ENCODE assay signal across 8 cellular contexts in genomic region chr12:51048601-51049369, GRCh38. TPM values are rescaled to one million over a fixed set of nuclear protein-coding genes. Genes with fewer than 3 reads are reported as not detected.
DNase-seq lines count a peak whose midpoint lies in the region; ATAC-seq, FAIRE-seq and TF ChIP-seq lines count a peak whose summit lies in the region.

No MANE protein-coding gene starts in this region.

- peaks cover 7% of the 10 kb centered on the region; the same call in 1 of the 2 replicates for H3K36me3 ChIP-seq in SU-DHL-6 (ENCODE audit: low read length)
- H3K36me3 ChIP-seq in esophagus muscularis mucosa = peaks cover 13 to 38% (median 18%) of the 10 kb centered on the region in 4 donors
- peaks cover 0 to 10% (median 8%) of the 10 kb centered on the region in 3 donors for H3K36me3 ChIP-seq in pancreas

- peak overlapping the region; percentile 85 for H3K9ac ChIP-seq in SU-DHL-6 (ENCODE audit: low read length)

- no peaks in the 10 kb centered on the region for H4K20me1 ChIP-seq in SU-DHL-6 (ENCODE audit: low read depth, low read length)

- H3K9me3 ChIP-seq in SU-DHL-6 (ENCODE audit: insufficient read depth, low read length) (no peaks in the 10 kb centered on the region), esophagus muscularis mucosa (no peaks in the 10 kb centered on the region), pancreas (no peaks in the 10 kb centered on the region)

- no peak for TF ChIP-seq EP300 in esophagus muscularis mucosa (IDR thresholded peaks at IDR 0.05)

- ATAC-seq in pancreas (peak in 1 of 4 donors; percentile 4), HG03175 (IDR thresholded peaks at IDR 0.05; ENCODE audit: unreplicated experiment) (no peak)

- H3K9me2 ChIP-seq in SU-DHL-6 (replicated peaks; ENCODE audit: insufficient read depth, low read length) = no peaks in the 10 kb centered on the region

- H3K27ac ChIP-seq in SU-DHL-6 (ENCODE audit: low read depth, low read length) (peak overlapping the region; percentile 51), esophagus muscularis mucosa (replicated peaks in 1 of 4) (peak overlapping the region; percentile 91 to 97 (median 93)), pancreas (peak overlapping the region; percentile 88 to 95 (median 94))

- peak overlapping the region; percentile 56 for H2AFZ ChIP-seq in SU-DHL-6 (ENCODE audit: low read depth, low read length, severe bottlenecking)

- intact Hi-C loops in esophagus muscularis mucosa (cut with DNase I) (loop anchor here (5.0 kb wide), 1 partner anchor 189 kb away; the partner anchor contains the start of gene DAZAP2), pancreas (cut with DNase I) (loop anchor here in 1 of 3 donors (10.0 kb wide), 1 partner anchor 296 kb away; the partner anchor contains the start of gene CELA1)

- TF ChIP-seq POLR2A in esophagus muscularis mucosa (IDR thresholded peaks at IDR 0.05; ENCODE audit: low read depth) = no peak

- WGBS in esophagus muscularis mucosa = 36% methylated on average over 18 of the region's 18 CpGs
- WGBS in pancreas, 2 donors = 11 to 13% methylated on average over 18 of the region's 18 CpGs

- TF ChIP-seq CTCF in SU-DHL-6 (IDR thresholded peaks at IDR 0.05; ENCODE audit: insufficient read depth, low read length, poor library complexity, severe bottlenecking) (no peak), esophagus muscularis mucosa (IDR thresholded peaks at IDR 0.05) (no peak), pancreas (IDR thresholded peaks at IDR 0.05) (no peak)

- H3K4me3 ChIP-seq in SU-DHL-6 (ENCODE audit: insufficient read depth, low read length, poor library complexity, severe bottlenecking) (peak overlapping the region; percentile 78), esophagus muscularis mucosa (peak overlapping the region; percentile 64 to 78 (median 76)), pancreas (peak overlapping the region; percentile 79 to 91 (median 80))

- peak overlapping the region; percentile 93 for H3K4me2 ChIP-seq in SU-DHL-6 (ENCODE audit: low read depth, low read length, poor library complexity, severe bottlenecking)

- H3K4me1 ChIP-seq in esophagus muscularis mucosa = peaks cover 18 to 30% (median 26%) of the 10 kb centered on the region in 4 donors
- H3K4me1 ChIP-seq in pancreas = peaks cover 8 to 15% (median 12%) of the 10 kb centered on the region in 3 donors

- peaks cover 19% of the 10 kb centered on the region for H3K79me2 ChIP-seq in SU-DHL-6 (ENCODE audit: insufficient read depth, low read length)

- no peaks in the 10 kb centered on the region for H3F3A ChIP-seq in SU-DHL-6 (ENCODE audit: insufficient read depth)

- FAIRE-seq in pancreas (lab: Jason Lieb, UNC) = no peak

- DNase-seq in DMS 273 (lab: John Stamatoyannopoulos, UW; ENCODE audit: unreplicated experiment) = peak; percentile 31
- DNase-seq in DMS 273 treated with DMSO at 0.1 percent for 48 hours (lab: John Stamatoyannopoulos, UW) = no peak
- no peak for DNase-seq in esophagus muscularis mucosa (ENCODE audit: extremely low spot score)
- no peak for DNase-seq in pancreas
- DNase-seq in stimulated activated CD4-positive, alpha-beta T cell treated with anti-CD3 and anti-CD28 coated beads, Interleukin-15, amount 100 ng/mL, for 24 hours = no peak
- DNase-seq in NCI-H226 = no peak

- H3K27me3 ChIP-seq in SU-DHL-6 (ENCODE audit: low read length) = no peaks in the 10 kb centered on the region
- H3K27me3 ChIP-seq in esophagus muscularis mucosa = no peaks in the 10 kb centered on the region
- H3K27me3 ChIP-seq in pancreas = no peaks in the 10 kb centered on the region

RNA-seq across cellular contexts. Expression of gene LETMD1, which starts 0.7 kb away (rescaled TPM):
- total RNA-seq in esophagus muscularis mucosa = 10 to 100 TPM; 35.6 to 43.2 (median 42.1) TPM
- total RNA-seq in pancreas = 10 to 100 TPM; 34.3 to 59.1 (median 49.8) TPM
- 10 to 100 TPM; 45.2 to 59.5 TPM for polyA plus RNA-seq in pancreas

RNA-seq across cellular contexts. Expression of gene SLC11A2, which starts 22.6 kb away (rescaled TPM):
- total RNA-seq in esophagus muscularis mucosa (10 to 100 TPM; 29.7 to 33.0 (median 31.7) TPM), pancreas (10 to 100 TPM; 24.3 to 52.9 (median 38.8) TPM)
- polyA plus RNA-seq in pancreas = 10 to 100 TPM; 19.1 to 26.6 TPM

RNA-seq across cellular contexts. Expression of gene CSRNP2, which starts 34.6 kb away (rescaled TPM):
- total RNA-seq in esophagus muscularis mucosa (10 to 100 TPM; 20.3 to 31.5 (median 25.5) TPM), pancreas (10 to 100 TPM in 5 of 6 donors, 1 to 10 TPM in 1; 8.2 to 15.1 (median 10.9) TPM)
- 10 to 100 TPM in 1 of 2 donors, 1 to 10 TPM in 1; 9.2 to 10.4 TPM for polyA plus RNA-seq in pancreas
